In genomic region chr22:46542011-46542985, GRCh38 we compare ENCODE assay signal across 8 cellular contexts. TPM values are rescaled to one million over a fixed set of nuclear protein-coding genes. Genes with fewer than 3 reads are reported as not detected.
DNase-seq lines count a peak whose midpoint lies in the region; ATAC-seq and TF ChIP-seq lines count a peak whose summit lies in the region.

No MANE protein-coding gene starts in this region.

- DNase-seq in DMS114 treated with DMSO at 0.1 percent for 48 hours (lab: John Stamatoyannopoulos, UW; ENCODE audit: unreplicated experiment) (peak; percentile 38), HEK293T (ENCODE audit: extremely low spot score) (peak; percentile 87), NOMO-1 treated with DMSO at 0.1 percent for 48 hours (lab: John Stamatoyannopoulos, UW; ENCODE audit: unreplicated experiment) (peak; percentile 70), endothelial cell (ENCODE audit: low spot score) (peak; percentile 88), naive B cell (peak; percentile 74)
- DNase-seq in activated CD8-positive, alpha-beta memory T cell treated with anti-CD3 and anti-CD28 coated beads for 4 hours (ENCODE audit: low read depth in 2 of 2) = peak; percentile 31 to 38
- DNase-seq in stimulated activated effector memory CD8-positive, alpha-beta T cell treated with anti-CD3 and anti-CD28 coated beads, Interleukin-12 subunit alpha, Interleukin-12 subunit beta, amount 100 ng/mL, for 72 hours (ENCODE audit: low spot score in 2 of 2) = peak; percentile 72 to 85

- peak; percentile 97 to 99 for ATAC-seq in naive B cell (ENCODE audit: low read depth in 2 of 2)
- ATAC-seq in stimulated activated effector memory CD8-positive, alpha-beta T cell treated with anti-CD3 and anti-CD28 coated beads, Interleukin-12 subunit alpha, Interleukin-12 subunit beta, amount 100 ng/mL, for 72 hours = peak; percentile 96
- no peak for ATAC-seq in HG03520 (IDR thresholded peaks at IDR 0.05; ENCODE audit: unreplicated experiment)

- CTCF ChIA-PET in HEK293T (lab: Yijun Ruan, JAX) = interaction anchor here (0.6 to 4.9 kb wide), 5 partner anchors 16 to 1145 kb away, joined by 3 to 48 read pairs (median 3); no protein-coding TSS in a partner anchor

- H3K36me3 Mint-ChIP-seq in endothelial cell (ENCODE audit: low read depth, unreplicated experiment) (no peaks in the 10 kb centered on the region), naive B cell (no peaks in the 10 kb centered on the region)
- H3K36me3 Mint-ChIP-seq in stimulated activated effector memory CD8-positive, alpha-beta T cell treated with anti-CD3 and anti-CD28 coated beads, Interleukin-12 subunit alpha, Interleukin-12 subunit beta, amount 100 ng/mL, for 72 hours = no peaks in the 10 kb centered on the region

- H3K4me1 Mint-ChIP-seq in endothelial cell (ENCODE audit: unreplicated experiment) (no peaks in the 10 kb centered on the region), naive B cell (peaks cover 0 to 12% (median 8%) of the 10 kb centered on the region in 3 donors)
- peaks cover 11% of the 10 kb centered on the region for H3K4me1 Mint-ChIP-seq in stimulated activated effector memory CD8-positive, alpha-beta T cell treated with anti-CD3 and anti-CD28 coated beads, Interleukin-12 subunit alpha, Interleukin-12 subunit beta, amount 100 ng/mL, for 72 hours

- H3K27me3 Mint-ChIP-seq in endothelial cell (ENCODE audit: unreplicated experiment) = peaks cover 14% of the 10 kb centered on the region
- peaks cover 31 to 71% (median 45%) of the 10 kb centered on the region in 3 donors for H3K27me3 Mint-ChIP-seq in naive B cell

- H3K27ac Mint-ChIP-seq in endothelial cell (ENCODE audit: unreplicated experiment) (no peak overlapping the region), naive B cell (no peak overlapping the region)
- no peak overlapping the region for H3K27ac Mint-ChIP-seq in stimulated activated effector memory CD8-positive, alpha-beta T cell treated with anti-CD3 and anti-CD28 coated beads, Interleukin-12 subunit alpha, Interleukin-12 subunit beta, amount 100 ng/mL, for 72 hours

- POLR2A ChIA-PET in HEK293T (lab: Yijun Ruan, JAX) = interaction anchor here (0.9 kb wide), 1 partner anchor 186 kb away, joined by 3 read pairs; no protein-coding TSS in a partner anchor

- H3K9me3 Mint-ChIP-seq in endothelial cell (ENCODE audit: unreplicated experiment) (no peaks in the 10 kb centered on the region), naive B cell (no peaks in the 10 kb centered on the region)
- H3K9me3 Mint-ChIP-seq in stimulated activated effector memory CD8-positive, alpha-beta T cell treated with anti-CD3 and anti-CD28 coated beads, Interleukin-12 subunit alpha, Interleukin-12 subunit beta, amount 100 ng/mL, for 72 hours = no peaks in the 10 kb centered on the region

- peak; percentile 81 for TF ChIP-seq CTCF in endothelial cell (IDR thresholded peaks at IDR 0.05; ENCODE audit: unreplicated experiment)

- no peak overlapping the region for H3K4me3 Mint-ChIP-seq in endothelial cell (ENCODE audit: unreplicated experiment)
- peak overlapping the region in 1 of 8 donors; percentile 12 for H3K4me3 Mint-ChIP-seq in naive B cell
- H3K4me3 Mint-ChIP-seq in stimulated activated effector memory CD8-positive, alpha-beta T cell treated with anti-CD3 and anti-CD28 coated beads, Interleukin-12 subunit alpha, Interleukin-12 subunit beta, amount 100 ng/mL, for 72 hours = no peak overlapping the region

TF ChIP-seq in HEK293T, 16 proteins besides CTCF, POLR2A, EP300 and RAD21:
- TF ChIP-seq ELF4 (IDR thresholded peaks at IDR 0.05) (no peak), PKNOX1 (IDR thresholded peaks at IDR 0.05) (no peak), FOXM1 (IDR thresholded peaks at IDR 0.05; ENCODE audit: borderline replicate concordance) (no peak), FOXA1 (IDR thresholded peaks at IDR 0.05) (no peak), ZNF384 (IDR thresholded peaks at IDR 0.05) (no peak), NFRKB (IDR thresholded peaks at IDR 0.05) (no peak), BHLHE40 (IDR thresholded peaks at IDR 0.05; ENCODE audit: borderline replicate concordance) (no peak), FOXK2 (IDR thresholded peaks at IDR 0.05) (no peak), SP1 (IDR thresholded peaks at IDR 0.05) (no peak)

RNA-seq across cellular contexts. Expression of gene CELSR1, which starts 4.9 kb away (rescaled TPM):
- total RNA-seq in endothelial cell (ENCODE audit: unreplicated experiment) = 7.7 TPM
- 1 to 10 TPM in 5 of 6 donors, under 1 TPM in 1; 0.94 to 3.9 (median 2.1) TPM for polyA plus RNA-seq in naive B cell (ENCODE audit: low read depth in 6 of 6)

Comparison
In these comparisons a context has a peak if more than half of its experiments do, and no peak if none do; other contexts are left out.
1. DNase-seq: peak in every context shown above with its lines; median percentile 88 in endothelial cell; 87 in HEK293T; 78 in stimulated activated effector memory CD8-positive, alpha-beta T cell treated with anti-CD3 and anti-CD28 coated beads, Interleukin-12 subunit alpha, Interleukin-12 subunit beta, amount 100 ng/mL, for 72 hours; 74 in naive B cell; 70 in NOMO-1 treated with DMSO at 0.1 percent for 48 hours; 38 in DMS114 treated with DMSO at 0.1 percent for 48 hours; 34 in activated CD8-positive, alpha-beta memory T cell treated with anti-CD3 and anti-CD28 coated beads for 4 hours.